Comparison of ENCODE assay signal across 14 cellular contexts in the genomic region with DNA sequence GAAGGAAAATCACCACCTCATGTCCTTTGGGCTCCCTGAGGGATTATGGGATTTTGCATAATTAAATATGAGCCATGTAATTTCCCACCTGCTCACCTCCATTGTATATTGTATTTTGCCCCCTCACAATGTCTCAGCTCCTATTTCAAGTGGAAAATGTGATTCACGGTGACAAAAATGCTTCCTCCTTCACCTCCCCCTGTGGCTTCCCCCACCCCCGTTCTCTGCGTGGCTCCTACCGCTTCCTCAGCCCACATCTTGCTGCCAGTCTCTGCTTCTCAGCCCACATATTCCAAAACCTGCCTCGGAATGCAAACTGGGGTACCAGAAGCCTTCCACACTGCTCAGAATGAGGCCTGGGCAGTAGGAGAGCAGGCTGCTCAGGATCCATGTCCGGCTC.
DNase-seq lines count a peak whose midpoint lies in the region; ATAC-seq lines count a peak whose summit lies in the region.
"Had no signal": no experiment of that assay in that cellular context is flagged by ENCODE, and none has a peak within 500 bp of the region (broad histone marks: within the 10 kb centered on the region; RNA-seq: fewer than 3 reads in every experiment).

No MANE protein-coding gene starts in this region.

- no peak overlapping the region for H2BK5ac ChIP-seq in mesendoderm (ENCODE audit: low read length)

- no peak overlapping the region for H2BK120ac ChIP-seq in mesendoderm (ENCODE audit: low read depth, low read length)

- peak overlapping the region; percentile 7 for H3K56ac ChIP-seq in mesendoderm (ENCODE audit: low read length)

- ATAC-seq in GM21367 (IDR thresholded peaks at IDR 0.05; ENCODE audit: unreplicated experiment): no peak

- H3K23ac ChIP-seq in mesendoderm (ENCODE audit: low read length): no peak overlapping the region

- H2BK15ac ChIP-seq in mesendoderm (replicated peaks; ENCODE audit: low read depth): no peak overlapping the region

- no peak overlapping the region for H2AK5ac ChIP-seq in mesendoderm (ENCODE audit: low read length)

- no peaks in the 10 kb centered on the region for H3K27me3 ChIP-seq in mesendoderm (ENCODE audit: insufficient read depth, low read length, poor library complexity)
- H3K27me3 ChIP-seq: ascending aorta, tibial nerve had no signal

- H3K27ac ChIP-seq in mesendoderm (ENCODE audit: low read depth, low read length): no peak overlapping the region
- H3K27ac ChIP-seq: ascending aorta, tibial nerve, VCaP had no signal

- no peak overlapping the region for H3K9ac ChIP-seq in mesendoderm (ENCODE audit: low read length)

- no peaks in the 10 kb centered on the region for H3K4me1 ChIP-seq in mesendoderm (ENCODE audit: control insufficient read depth, low read depth, low read length)
- H3K4me1 ChIP-seq: ascending aorta, tibial nerve had no signal

- WGBS in mesendoderm (ENCODE audit: extremely low coverage, insufficient coverage, low lambda C conversion rate): no CpG with 5 or more reads among the region's 6 CpGs

- no peak overlapping the region for H4K8ac ChIP-seq in mesendoderm (ENCODE audit: low read depth, low read length)

- H3K4me2 ChIP-seq in mesendoderm (ENCODE audit: low read length): no peak overlapping the region

- no peaks in the 10 kb centered on the region for H3K79me2 ChIP-seq in mesendoderm (ENCODE audit: control insufficient read depth, insufficient read depth, low read length)

- H3K4me3 ChIP-seq in mesendoderm (ENCODE audit: low read length): no peak overlapping the region
- H3K4me3 ChIP-seq: ascending aorta, tibial nerve had no signal

- H3K4ac ChIP-seq in mesendoderm (ENCODE audit: low read depth, low read length): no peak overlapping the region

- DNase-seq in NCI-H748 (lab: John Stamatoyannopoulos, UW; ENCODE audit: unreplicated experiment) (peak; percentile 25), NCI-H748 treated with DMSO at 0.1 percent for 48 hours (lab: John Stamatoyannopoulos, UW) (no peak), mesendoderm (peak; percentile 12), NCI-H345 (lab: John Stamatoyannopoulos, UW) (no peak), T-helper 9 cell (no peak)
- DNase-seq in activated CD8-positive, alpha-beta memory T cell treated with anti-CD3 and anti-CD28 coated beads, Interleukin-2, amount 50 U/mL, for 4 hours: peak; percentile 32
- peak; percentile 23 for DNase-seq in stimulated activated CD8-positive, alpha-beta memory T cell treated with anti-CD3 and anti-CD28 coated beads, Interleukin-4, amount 100 ng/mL, for 24 hours (ENCODE audit: low read depth)
- DNase-seq: NCI-H1417, NCI-H82, SIG-M5 had no signal

- no peak overlapping the region for H3K18ac ChIP-seq in mesendoderm (ENCODE audit: low read length)

- H3K79me1 ChIP-seq in mesendoderm (ENCODE audit: low read length): no peaks in the 10 kb centered on the region

- no peaks in the 10 kb centered on the region for H3K36me3 ChIP-seq in mesendoderm (ENCODE audit: control insufficient read depth, insufficient read depth, low read length)
- H3K36me3 ChIP-seq: ascending aorta, tibial nerve had no signal

- H4K5ac ChIP-seq in mesendoderm (ENCODE audit: low read length): no peak overlapping the region

Comparison
In these comparisons a context has a peak if more than half of its experiments do, and no peak if none do; other contexts are left out.
1. DNase-seq: peak in NCI-H748 (single experiment), activated CD8-positive, alpha-beta memory T cell treated with anti-CD3 and anti-CD28 coated beads, Interleukin-2, amount 50 U/mL, for 4 hours (single experiment), mesendoderm (single experiment) and stimulated activated CD8-positive, alpha-beta memory T cell treated with anti-CD3 and anti-CD28 coated beads, Interleukin-4, amount 100 ng/mL, for 24 hours (single experiment); none in NCI-H748 treated with DMSO at 0.1 percent for 48 hours (single experiment), NCI-H345 (single experiment) and T-helper 9 cell (single experiment).